In genomic region chr5:10431408-10431807, GRCh38 we compare ENCODE assay signal across 30 cellular contexts. TPM values are rescaled to one million over a fixed set of nuclear protein-coding genes. Genes with fewer than 3 reads are reported as not detected.
A peak's percentile ranks its signal among the peaks of the same experiment; 100 is the strongest.
DNase-seq lines count a peak whose midpoint lies in the region; ATAC-seq, FAIRE-seq and TF ChIP-seq lines count a peak whose summit lies in the region.
"Had no signal": no experiment of that assay in that cellular context is flagged by ENCODE, and none has a peak within 500 bp of the region (broad histone marks: within the 10 kb centered on the region; RNA-seq: fewer than 3 reads in every experiment).

No MANE protein-coding gene starts in this region.

- no peak for TF ChIP-seq RAD21 in HepG2 (CRISPR knock-in tag; IDR thresholded peaks at IDR 0.05)

- H3K79me2 ChIP-seq in HepG2 (ENCODE audit: insufficient read depth, low read length), result no peaks in the 10 kb centered on the region
- H3K79me2 ChIP-seq in osteoblast (ENCODE audit: insufficient read depth, low read length), result no peaks in the 10 kb centered on the region

- H3K27me3 Mint-ChIP-seq in effector memory CD8-positive, alpha-beta T cell, result no peaks in the 10 kb centered on the region
- H3K27me3 Mint-ChIP-seq in endothelial cell (ENCODE audit: unreplicated experiment), result no peaks in the 10 kb centered on the region

- H3K4me1 ChIP-seq in HepG2 (ENCODE audit: insufficient read depth, low read length) (peaks cover 16% of the 10 kb centered on the region), right lobe of liver (no peaks in the 10 kb centered on the region), osteoblast (ENCODE audit: insufficient read depth, low read length) (peaks cover 3% of the 10 kb centered on the region)
- H3K4me1 ChIP-seq: heart left ventricle, lower lobe of right lung, neural progenitor cell had no signal

- TF ChIP-seq EP300 in HepG2 (IDR thresholded peaks at IDR 0.05; ENCODE audit: low read depth in 2 of 2, low read length in 2 of 2) (no peak), HepG2 (CRISPR knock-in tag; IDR thresholded peaks at IDR 0.05; ENCODE audit: borderline replicate concordance) (no peak)

- peaks cover 64% of the 10 kb centered on the region for H3K36me3 Mint-ChIP-seq in effector memory CD8-positive, alpha-beta T cell (ENCODE audit: insufficient read depth)
- H3K36me3 Mint-ChIP-seq in endothelial cell (ENCODE audit: low read depth, unreplicated experiment), result peaks cover 38% of the 10 kb centered on the region

- BruUV-seq in HepG2 (replicated peaks; lab: Mats Ljungman, UMichigan), result no TSS peak

- H2AFZ ChIP-seq in HepG2 (ENCODE audit: low read length), result no peak overlapping the region
- no peak overlapping the region for H2AFZ ChIP-seq in osteoblast (ENCODE audit: low read length)
- H2AFZ ChIP-seq: neural progenitor cell had no signal

- CTCF ChIA-PET in HepG2 (lab: Yijun Ruan, JAX; ENCODE audit: low intra/inter-chr PET ratio, low total read pairs), result no interaction called here

- H3K4me3 ChIP-seq in HepG2 (replicated peaks in 1 of 3; ENCODE audit: insufficient read depth in 1 of 3, low read depth in 2 of 3, low read length in 3 of 3) (no peak overlapping the region), right lobe of liver (no peak overlapping the region), osteoblast (ENCODE audit: insufficient read depth, low read length) (no peak overlapping the region)
- H3K4me3 ChIP-seq: coronary artery, GM12878, heart left ventricle, lower lobe of right lung, MG63, neural progenitor cell had no signal

- no peak for TF ChIP-seq CTCF in HepG2 (CRISPR knock-in tag; IDR thresholded peaks at IDR 0.05)
- no peak for TF ChIP-seq CTCF in right lobe of liver (IDR thresholded peaks at IDR 0.05)
- no peak for TF ChIP-seq CTCF in endothelial cell (IDR thresholded peaks at IDR 0.05; ENCODE audit: unreplicated experiment)
- no peak for TF ChIP-seq CTCF in osteoblast (IDR thresholded peaks at IDR 0.05; ENCODE audit: extremely low read depth, low read depth, low read length)

- 79% methylated on average over 1 of the region's 1 CpG for WGBS in HepG2 (ENCODE audit: low lambda C conversion rate)
- 32% methylated on average over 1 of the region's 1 CpG for whole genome bisulfite sequencing in right lobe of liver (ENCODE audit: insufficient coverage, low coverage, low lambda C conversion rate, missing lambda C conversion rate)

- in situ Hi-C loops in HepG2 (cut with HindIII; ENCODE audit: extremely low pct_ligation_motif_present, low pct_unique_long_range_greater_than_20kb), result no loop called here

- peak overlapping the region; percentile 4 to 29 for H3K27ac Mint-ChIP-seq in effector memory CD8-positive, alpha-beta T cell
- H3K27ac Mint-ChIP-seq in endothelial cell (ENCODE audit: unreplicated experiment), result no peak overlapping the region
- H3K27ac Mint-ChIP-seq: neural progenitor cell; stimulated activated effector memory CD8-positive, alpha-beta T cell treated with anti-CD3 and anti-CD28 coated beads, Interleukin-12 subunit alpha, Interleukin-12 subunit beta, amount 100 ng/mL, for 72 hours had no signal

- H3K27me3 ChIP-seq in HepG2 (ENCODE audit: control insufficient read depth in 1 of 2, insufficient read depth in 2 of 2, low read length in 2 of 2), result no peaks in the 10 kb centered on the region
- no peaks in the 10 kb centered on the region for H3K27me3 ChIP-seq in right lobe of liver
- no peaks in the 10 kb centered on the region for H3K27me3 ChIP-seq in osteoblast (ENCODE audit: insufficient read depth, low read length)
- H3K27me3 ChIP-seq: heart left ventricle, MG63, neural progenitor cell had no signal

- peaks cover 5 to 8% of the 10 kb centered on the region in 2 donors for H3K4me1 Mint-ChIP-seq in effector memory CD8-positive, alpha-beta T cell (ENCODE audit: low read depth in 2 of 2)
- peaks cover 6% of the 10 kb centered on the region for H3K4me1 Mint-ChIP-seq in endothelial cell (ENCODE audit: unreplicated experiment)
- H3K4me1 Mint-ChIP-seq: neural progenitor cell had no signal

- H3K36me3 ChIP-seq in HepG2 (replicated peaks in 1 of 2; ENCODE audit: control insufficient read depth in 1 of 2, insufficient read depth in 2 of 2, low read length in 2 of 2), result peaks cover 13 to 75% of the 10 kb centered on the region in 2 experiments
- H3K36me3 ChIP-seq in right lobe of liver, result peaks cover 0 to 69% (median 39%) of the 10 kb centered on the region in 4 donors
- peaks cover 59% of the 10 kb centered on the region for H3K36me3 ChIP-seq in osteoblast (ENCODE audit: insufficient read depth, low read length)

- no peak overlapping the region for H3K4me3 Mint-ChIP-seq in effector memory CD8-positive, alpha-beta T cell
- H3K4me3 Mint-ChIP-seq in endothelial cell (ENCODE audit: unreplicated experiment), result no peak overlapping the region
- H3K4me3 Mint-ChIP-seq: neural progenitor cell; stimulated activated effector memory CD8-positive, alpha-beta T cell treated with anti-CD3 and anti-CD28 coated beads, Interleukin-12 subunit alpha, Interleukin-12 subunit beta, amount 100 ng/mL, for 72 hours had no signal

- ATAC-seq in HepG2 (peak; percentile 74), right lobe of liver (no peak), HG03280 (IDR thresholded peaks at IDR 0.05; ENCODE audit: unreplicated experiment) (no peak)
- ATAC-seq in effector memory CD8-positive, alpha-beta T cell (replicated peaks), result no peak
- ATAC-seq: esophagus mucosa; GM12878; lower lobe of right lung; sciatic nerve; stimulated activated effector memory CD8-positive, alpha-beta T cell treated with anti-CD3 and anti-CD28 coated beads, Interleukin-12 subunit alpha, Interleukin-12 subunit beta, amount 100 ng/mL, for 72 hours had no signal

- no peak overlapping the region for H3K9ac ChIP-seq in HepG2 (ENCODE audit: insufficient read depth, low read depth, low read length)
- H3K9ac ChIP-seq: neural progenitor cell had no signal

- FAIRE-seq in HepG2 (lab: Jason Lieb, UNC), result no peak
- FAIRE-seq: bronchial epithelial cell, D721Med, GM12878 had no signal

- no peaks in the 10 kb centered on the region for H3K9me3 Mint-ChIP-seq in effector memory CD8-positive, alpha-beta T cell
- no peaks in the 10 kb centered on the region for H3K9me3 Mint-ChIP-seq in endothelial cell (ENCODE audit: unreplicated experiment)
- H3K9me3 Mint-ChIP-seq: neural progenitor cell; stimulated activated effector memory CD8-positive, alpha-beta T cell treated with anti-CD3 and anti-CD28 coated beads, Interleukin-12 subunit alpha, Interleukin-12 subunit beta, amount 100 ng/mL, for 72 hours had no signal

- H3K27ac ChIP-seq in HepG2 (ENCODE audit: extremely low read length, insufficient read depth, low read length) (peak overlapping the region; percentile 14), right lobe of liver (no peak overlapping the region), osteoblast (ENCODE audit: low read depth, low read length) (no peak overlapping the region)
- H3K27ac ChIP-seq: C4-2B, coronary artery, heart left ventricle, lower lobe of right lung, neural progenitor cell had no signal

- DNase-seq in HepG2 (ENCODE audit: low spot score) (peak; percentile 15), right lobe of liver (no peak), NCI-H524 treated with DMSO at 0.1 percent for 48 hours (lab: John Stamatoyannopoulos, UW) (peak; percentile 32), endothelial cell (ENCODE audit: low spot score) (no peak), osteoblast (ENCODE audit: insufficient read length, low spot score, missing footprints) (no peak)
- DNase-seq in effector memory CD8-positive, alpha-beta T cell, result no peak
- DNase-seq: activated CD4-positive, CD25-positive, alpha-beta regulatory T cell treated with anti-CD3 and anti-CD28 coated beads, Interleukin-2, amount 50 U/mL, for 72 hours; activated naive CD4-positive, alpha-beta T cell treated with Interleukin-2 at 50 U/mL for 16 hours; activated T-cell treated with anti-CD3 and anti-CD28 coated beads, Interleukin-2, amount 50 U/mL, for 48 hours; foreskin fibroblast; heart left ventricle; lower lobe of right lung; MG63; NCI-H1105 treated with DMSO at 0.1 percent for 48 hours; NCI-H2029; NCI-H2227 treated with DMSO at 0.1 percent for 48 hours; NCI-H748 treated with DMSO at 0.1 percent for 48 hours; stimulated activated CD4-positive, alpha-beta T cell treated with anti-CD3 and anti-CD28 coated beads, Interleukin-12 subunit alpha, Interleukin-12 subunit beta, amount 100 ng/mL, for 4 hours; stimulated activated CD4-positive, alpha-beta T cell treated with anti-CD3 and anti-CD28 coated beads, Interleukin-4, amount 100 ng/mL, for 24 hours; T-helper 1 cell had no signal

- POLR2A ChIA-PET in HepG2 (lab: Yijun Ruan, JAX), result no interaction called here

- TF ChIP-seq POLR2A in HepG2 (IDR thresholded peaks at IDR 0.05; ENCODE audit: insufficient read depth in 1 of 2, low read depth in 2 of 2, low read length in 2 of 2) (no peak), right lobe of liver (IDR thresholded peaks at IDR 0.05) (no peak)

- intact Hi-C loops in HepG2 (cut with micrococcal nuclease; ENCODE audit: unreplicated experiment) (no loop called here), right lobe of liver (cut with DNase I) (no loop called here)

- no peak overlapping the region for H3K4me2 ChIP-seq in HepG2 (ENCODE audit: low read depth, low read length)
- H3K4me2 ChIP-seq in osteoblast (ENCODE audit: insufficient read depth, low read length), result no peak overlapping the region
- H3K4me2 ChIP-seq: neural progenitor cell had no signal

- no peaks in the 10 kb centered on the region for H3K9me3 ChIP-seq in HepG2 (ENCODE audit: low read length)
- no peaks in the 10 kb centered on the region for H3K9me3 ChIP-seq in right lobe of liver
- no peaks in the 10 kb centered on the region for H3K9me3 ChIP-seq in osteoblast (ENCODE audit: low read depth, low read length)
- H3K9me3 ChIP-seq: heart left ventricle, lower lobe of right lung, MG63 had no signal

- H4K20me1 ChIP-seq in HepG2 (ENCODE audit: insufficient read depth, low read length), result no peaks in the 10 kb centered on the region
- H4K20me1 ChIP-seq in osteoblast (ENCODE audit: insufficient read depth, low read length), result no peaks in the 10 kb centered on the region

RNA-seq across cellular contexts. Expression of gene ROPN1L, which starts 10.3 kb away (rescaled TPM):
- total RNA-seq in HepG2 (2016; rRNA removed; fragmentation: Illumina TruSeq; extraction: Trizol) (not detected in 2 replicates), right lobe of liver (under 1 TPM in 4 of 6 experiments, not detected in 2; 0.24 to 0.83 (median 0.40) TPM), endothelial cell (ENCODE audit: unreplicated experiment) (4.0 TPM), osteoblast (0.59 and 0.72 TPM in 2 replicates)
- not detected in 2 replicates for total RNA-seq in HepG2 (2016; cell fraction: cytosol; rRNA removed; fragmentation: Illumina TruSeq; extraction: Trizol; ENCODE audit: low read depth)
- total RNA-seq in HepG2 (2016; cell fraction: insoluble cytoplasmic fraction; rRNA removed; fragmentation: Illumina TruSeq; extraction: Trizol), result not detected in 2 replicates
- total RNA-seq in HepG2 (2016; cell fraction: membrane; rRNA removed; fragmentation: Illumina TruSeq; extraction: Trizol), result not detected in 2 replicates
- total RNA-seq in HepG2 (2016; cell fraction: nucleus; rRNA removed; fragmentation: Illumina TruSeq; extraction: Trizol), result not detected in 2 replicates
- 0.08 TPM in 1 of 2 replicates, not detected in the other for polyA plus RNA-seq in HepG2 (2011; rRNA removed)
- 0.11 TPM in 1 of 2 replicates, not detected in the other for polyA plus RNA-seq in HepG2 (2011; cell fraction: cytosol; rRNA removed)
- polyA plus RNA-seq in HepG2 (2011; cell fraction: nucleus; rRNA removed), result 0.14 and 0.66 TPM in 2 replicates
- polyA plus RNA-seq in HepG2 (2012), result not detected in 2 replicates
- polyA plus RNA-seq in HepG2 (2016; cell fraction: cytosol; fragmentation: Illumina TruSeq; extraction: Trizol; ENCODE audit: low read depth), result not detected in 2 replicates
- polyA plus RNA-seq in HepG2 (2016; cell fraction: insoluble cytoplasmic fraction; fragmentation: Illumina TruSeq; extraction: Trizol; ENCODE audit: low read depth), result not detected in 2 replicates
- not detected in 2 replicates for polyA plus RNA-seq in HepG2 (2016; cell fraction: membrane; fragmentation: Illumina TruSeq; extraction: Trizol; ENCODE audit: low read depth)
- not detected in 2 replicates for polyA plus RNA-seq in HepG2 (2016; cell fraction: nucleus; fragmentation: Illumina TruSeq; extraction: Trizol; ENCODE audit: insufficient read depth, low read depth)
- 0.23 and 0.62 TPM in 2 replicates for polyA minus RNA-seq in HepG2 (2011; rRNA and poly(A)+ RNA removed; ENCODE audit: low replicate concordance)
- polyA minus RNA-seq in HepG2 (2011; cell fraction: cytosol; rRNA and poly(A)+ RNA removed), result not detected in 2 replicates
- 0.99 and 1.3 TPM in 2 replicates for polyA minus RNA-seq in HepG2 (2011; cell fraction: nucleus; rRNA and poly(A)+ RNA removed)
- total RNA-seq: bronchial epithelial cell, esophagus mucosa had no signal

Comparison
In these comparisons a context has a peak if more than half of its experiments do, and no peak if none do; other contexts are left out.
1. DNase-seq: peak in HepG2 (single experiment) and NCI-H524 treated with DMSO at 0.1 percent for 48 hours (single experiment); none in right lobe of liver (0 of 3), effector memory CD8-positive, alpha-beta T cell (0 of 3), endothelial cell (single experiment) and osteoblast (single experiment).